29 cellular contexts compared by ENCODE assay signal in genomic region chr2:179024445-179024844, GRCh38. TPM values are rescaled to one million over a fixed set of nuclear protein-coding genes. Genes with fewer than 3 reads are reported as not detected.
DNase-seq lines count a peak whose midpoint lies in the region; ATAC-seq, FAIRE-seq and TF ChIP-seq lines count a peak whose summit lies in the region.
"Had no signal": no experiment of that assay in that cellular context is flagged by ENCODE, and none has a peak within 500 bp of the region (broad histone marks: within the 10 kb centered on the region; RNA-seq: fewer than 3 reads in every experiment).

No MANE protein-coding gene starts in this region.

- no peak for DNase-seq in CD4-positive, CD25-positive, alpha-beta regulatory T cell
- DNase-seq in GM12892 (ENCODE audit: insufficient read length) (no peak), NOMO-1 treated with DMSO at 0.1 percent for 48 hours (lab: John Stamatoyannopoulos, UW; ENCODE audit: unreplicated experiment) (peak; percentile 57), neuronal stem cell (ENCODE audit: low spot score) (no peak), frontal cortex (ENCODE audit: low spot score in 2 of 2) (no peak)
- DNase-seq in activated naive CD8-positive, alpha-beta T cell treated with anti-CD3 and anti-CD28 coated beads for 36 hours, result no peak
- DNase-seq: activated CD4-positive, alpha-beta T cell treated with anti-CD3 and anti-CD28 coated beads, Interleukin-2, amount 10 ng/mL, durations not matched to agents 7 days and 5 days; adrenal gland; endodermal cell; esophagus squamous epithelium; lower lobe of right lung; MG63; NCI-H2171 treated with DMSO at 0.1 percent for 48 hours; NCI-H526; SHP77; stimulated activated CD4-positive, alpha-beta T cell treated with anti-CD3 and anti-CD28 coated beads, Interleukin-1b, Interleukin-23, amount 100 ng/mL, for 48 hours had no signal

- H2BK120ac ChIP-seq in neuronal stem cell (ENCODE audit: low read depth, low read length), result no peak overlapping the region

- H3K27me3 ChIP-seq in CD4-positive, CD25-positive, alpha-beta regulatory T cell (ENCODE audit: control insufficient read depth, insufficient read depth, low read length), result no peaks in the 10 kb centered on the region
- H3K27me3 ChIP-seq in neuronal stem cell (ENCODE audit: control insufficient read depth in 3 of 3, insufficient read depth in 3 of 3, low read depth in 1 of 3, low read length in 3 of 3), result no peaks in the 10 kb centered on the region
- H3K27me3 ChIP-seq: adrenal gland, esophagus squamous epithelium, gastroesophageal sphincter, MG63 had no signal

- no peaks in the 10 kb centered on the region for H3K27me3 Mint-ChIP-seq in CD4-positive, CD25-positive, alpha-beta regulatory T cell
- no peaks in the 10 kb centered on the region for H3K27me3 Mint-ChIP-seq in activated naive CD8-positive, alpha-beta T cell treated with anti-CD3 and anti-CD28 coated beads for 36 hours
- H3K27me3 Mint-ChIP-seq: activated CD4-positive, alpha-beta T cell treated with anti-CD3 and anti-CD28 coated beads, Interleukin-2, amount 10 ng/mL, durations not matched to agents 7 days and 5 days; activated T-helper 17 cell treated with anti-CD3 and anti-CD28 coated beads, Interleukin-2, amount 50 U/mL, for 72 hours had no signal

- peaks cover 0 to 7% of the 10 kb centered on the region in 2 experiments for H3K9me3 ChIP-seq in CD4-positive, CD25-positive, alpha-beta regulatory T cell (ENCODE audit: control insufficient read depth in 2 of 2, low read length in 2 of 2)
- peaks cover 0 to 4% of the 10 kb centered on the region in 2 donors for H3K9me3 ChIP-seq in neuronal stem cell (replicated peaks in 1 of 2; ENCODE audit: control insufficient read depth in 2 of 2, insufficient read depth in 1 of 2, low read depth in 1 of 2, low read length in 2 of 2)
- H3K9me3 ChIP-seq: adrenal gland, gastroesophageal sphincter, lower lobe of right lung, MG63, prostate gland had no signal

- TF ChIP-seq POLR2A in GM12892 (IDR thresholded peaks at IDR 0.05; ENCODE audit: low read depth, low read length), result no peak

- no peak overlapping the region for H3K9ac ChIP-seq in neuronal stem cell (ENCODE audit: low read depth, low read length, poor library complexity)

- H2AFZ ChIP-seq in neuronal stem cell (ENCODE audit: low read length), result no peak overlapping the region
- H2AFZ ChIP-seq: GM23338 had no signal

- no peak overlapping the region for H2BK5ac ChIP-seq in neuronal stem cell (ENCODE audit: low read length)

- peaks cover 19% of the 10 kb centered on the region for H3K4me1 ChIP-seq in CD4-positive, CD25-positive, alpha-beta regulatory T cell (ENCODE audit: control insufficient read depth, insufficient read depth, low read length, poor library complexity, severe bottlenecking)
- H3K4me1 ChIP-seq in neuronal stem cell (ENCODE audit: control insufficient read depth in 2 of 2, insufficient read depth in 1 of 2, low read depth in 1 of 2, low read length in 2 of 2), result no peaks in the 10 kb centered on the region
- H3K4me1 ChIP-seq: adrenal gland, esophagus squamous epithelium, gastroesophageal sphincter, lower lobe of right lung, prostate gland had no signal

- peak; percentile 25 to 28 for ATAC-seq in CD4-positive, CD25-positive, alpha-beta regulatory T cell (ENCODE audit: low read depth in 2 of 2)
- no peak for ATAC-seq in HG02610 (IDR thresholded peaks at IDR 0.05; ENCODE audit: unreplicated experiment)
- ATAC-seq in GM18861 (IDR thresholded peaks at IDR 0.05; ENCODE audit: unreplicated experiment), result no peak
- ATAC-seq: activated T-helper 17 cell treated with anti-CD3 and anti-CD28 coated beads, Interleukin-2, amount 50 U/mL, for 72 hours; gastroesophageal sphincter; GM23338; stimulated activated effector memory CD8-positive, alpha-beta T cell treated with anti-CD3 and anti-CD28 coated beads, Interleukin-12 subunit alpha, Interleukin-12 subunit beta, amount 100 ng/mL, for 72 hours had no signal

- peaks cover 28 to 58% (median 51%) of the 10 kb centered on the region in 4 donors for H3K4me1 Mint-ChIP-seq in CD4-positive, CD25-positive, alpha-beta regulatory T cell
- H3K4me1 Mint-ChIP-seq in activated naive CD8-positive, alpha-beta T cell treated with anti-CD3 and anti-CD28 coated beads for 36 hours, result peaks cover 28% of the 10 kb centered on the region
- H3K4me1 Mint-ChIP-seq: activated T-helper 17 cell treated with anti-CD3 and anti-CD28 coated beads, Interleukin-2, amount 50 U/mL, for 72 hours; GM23338; stimulated activated effector memory CD8-positive, alpha-beta T cell treated with anti-CD3 and anti-CD28 coated beads, Interleukin-12 subunit alpha, Interleukin-12 subunit beta, amount 100 ng/mL, for 72 hours had no signal

- no peaks in the 10 kb centered on the region for H3K79me1 ChIP-seq in neuronal stem cell (ENCODE audit: low read depth, low read length)

- H2BK15ac ChIP-seq in neuronal stem cell (ENCODE audit: low read length), result no peak overlapping the region

- H4K91ac ChIP-seq in neuronal stem cell (ENCODE audit: low read depth, low read length, poor library complexity), result no peak overlapping the region

- H3K4me2 ChIP-seq in neuronal stem cell (ENCODE audit: insufficient read depth, low read length, poor library complexity, severe bottlenecking), result no peak overlapping the region
- H3K4me2 ChIP-seq: GM23338 had no signal

- H3K4ac ChIP-seq in neuronal stem cell (ENCODE audit: low read length), result no peak overlapping the region

- H2AK5ac ChIP-seq in neuronal stem cell (ENCODE audit: low read depth, low read length), result no peak overlapping the region

- H3K18ac ChIP-seq in neuronal stem cell (ENCODE audit: low read length), result no peak overlapping the region

- no peaks in the 10 kb centered on the region for H3K36me3 ChIP-seq in CD4-positive, CD25-positive, alpha-beta regulatory T cell (ENCODE audit: control insufficient read depth, insufficient read depth, low read length)
- no peaks in the 10 kb centered on the region for H3K36me3 ChIP-seq in neuronal stem cell (replicated peaks in 1 of 2; ENCODE audit: control insufficient read depth in 2 of 2, insufficient read depth in 2 of 2, low read length in 2 of 2)
- H3K36me3 ChIP-seq: adrenal gland, esophagus squamous epithelium, gastroesophageal sphincter, lower lobe of right lung, MG63, prostate gland had no signal

- peaks cover 29% of the 10 kb centered on the region for H3K36me3 Mint-ChIP-seq in CD4-positive, CD25-positive, alpha-beta regulatory T cell
- peaks cover 43% of the 10 kb centered on the region for H3K36me3 Mint-ChIP-seq in activated naive CD8-positive, alpha-beta T cell treated with anti-CD3 and anti-CD28 coated beads for 36 hours
- H3K36me3 Mint-ChIP-seq: stimulated activated effector memory CD8-positive, alpha-beta T cell treated with anti-CD3 and anti-CD28 coated beads, Interleukin-12 subunit alpha, Interleukin-12 subunit beta, amount 100 ng/mL, for 72 hours had no signal

- H4K8ac ChIP-seq in neuronal stem cell (ENCODE audit: low read depth, low read length), result no peak overlapping the region

- no peak overlapping the region for H3K14ac ChIP-seq in neuronal stem cell (ENCODE audit: low read length)

- no CpG with 5 or more reads among the region's 2 CpGs for WGBS in neuronal stem cell (ENCODE audit: extremely low coverage in 2 of 2, insufficient read length in 2 of 2, insufficient replicate concordance in 1 of 2), 2 donors

- no peak overlapping the region for H3K23ac ChIP-seq in neuronal stem cell (ENCODE audit: low read depth, low read length, poor library complexity)

- H3K27ac ChIP-seq in CD4-positive, CD25-positive, alpha-beta regulatory T cell (ENCODE audit: insufficient read depth, low read length, poor library complexity, severe bottlenecking), result peak overlapping the region; percentile 51
- H3K27ac ChIP-seq in neuronal stem cell (replicated peaks; ENCODE audit: low read length), result no peak overlapping the region
- H3K27ac ChIP-seq: adrenal gland, C4-2B, esophagus squamous epithelium, gastroesophageal sphincter, lower lobe of right lung, prostate gland had no signal

- H2BK12ac ChIP-seq in neuronal stem cell (ENCODE audit: low read length), result no peak overlapping the region

- H3K9me3 Mint-ChIP-seq in CD4-positive, CD25-positive, alpha-beta regulatory T cell, result peaks cover 5 to 27% (median 9%) of the 10 kb centered on the region in 7 donors
- H3K9me3 Mint-ChIP-seq in activated naive CD8-positive, alpha-beta T cell treated with anti-CD3 and anti-CD28 coated beads for 36 hours, result peaks cover 30% of the 10 kb centered on the region

- peak overlapping the region; percentile 11 for H3K4me3 ChIP-seq in CD4-positive, CD25-positive, alpha-beta regulatory T cell (ENCODE audit: low read depth, low read length)
- no peak overlapping the region for H3K4me3 ChIP-seq in neuronal stem cell (ENCODE audit: low read length in 2 of 2)
- H3K4me3 ChIP-seq: adrenal gland, coronary artery, esophagus squamous epithelium, gastroesophageal sphincter, GM23338, lower lobe of right lung, MG63, prostate gland had no signal

- peak overlapping the region; percentile 93 to 94 (median 94) for H3K27ac Mint-ChIP-seq in CD4-positive, CD25-positive, alpha-beta regulatory T cell
- peak overlapping the region; percentile 86 for H3K27ac Mint-ChIP-seq in activated naive CD8-positive, alpha-beta T cell treated with anti-CD3 and anti-CD28 coated beads for 36 hours
- H3K27ac Mint-ChIP-seq: activated T-helper 17 cell treated with anti-CD3 and anti-CD28 coated beads, Interleukin-2, amount 50 U/mL, for 72 hours; endodermal cell; GM23338; stimulated activated effector memory CD8-positive, alpha-beta T cell treated with anti-CD3 and anti-CD28 coated beads, Interleukin-12 subunit alpha, Interleukin-12 subunit beta, amount 100 ng/mL, for 72 hours; T-helper 1 cell treated with Interleukin-12 subunit alpha and Interleukin-12 subunit beta and Interleukin-4 antibody, amounts not matched to agents 30 μg/mL and 1 μg/mL, for 36 hours had no signal

- peak overlapping the region in 2 of 4 donors; percentile 6 to 7 for H3K4me3 Mint-ChIP-seq in CD4-positive, CD25-positive, alpha-beta regulatory T cell
- no peak overlapping the region for H3K4me3 Mint-ChIP-seq in activated naive CD8-positive, alpha-beta T cell treated with anti-CD3 and anti-CD28 coated beads for 36 hours
- H3K4me3 Mint-ChIP-seq: activated CD4-positive, alpha-beta T cell treated with anti-CD3 and anti-CD28 coated beads, Interleukin-2, amount 10 ng/mL, durations not matched to agents 7 days and 5 days; activated T-helper 17 cell treated with anti-CD3 and anti-CD28 coated beads, Interleukin-2, amount 50 U/mL, for 72 hours; endodermal cell; GM23338; stimulated activated effector memory CD8-positive, alpha-beta T cell treated with anti-CD3 and anti-CD28 coated beads, Interleukin-12 subunit alpha, Interleukin-12 subunit beta, amount 100 ng/mL, for 72 hours; T-helper 1 cell treated with Interleukin-12 subunit alpha and Interleukin-12 subunit beta and Interleukin-4 antibody, amounts not matched to agents 30 μg/mL and 1 μg/mL, for 36 hours had no signal

- FAIRE-seq in GM12892 (lab: Jason Lieb, UNC) (peak; percentile 78), frontal cortex (lab: Jason Lieb, UNC) (no peak)
- FAIRE-seq: bronchial epithelial cell, keratinocyte had no signal

RNA-seq across cellular contexts. Expression of gene CCDC141, which starts 25.5 kb away (rescaled TPM):
- total RNA-seq in CD4-positive, CD25-positive, alpha-beta regulatory T cell, result 153 TPM
- 10 to 100 TPM in 3 of 4 donors, 1 to 10 TPM in 1; 8.3 to 16.6 (median 12.9) TPM for polyA plus RNA-seq in CD4-positive, CD25-positive, alpha-beta regulatory T cell
- 2.4 TPM for polyA plus RNA-seq in GM12892 (2012; ENCODE audit: missing spikeins)
- 1 to 10 TPM; 4.8 to 5.6 TPM for total RNA-seq in activated naive CD8-positive, alpha-beta T cell treated with anti-CD3 and anti-CD28 coated beads for 36 hours
- 0.17 TPM for polyA plus RNA-seq in neuronal stem cell (2013, experiment 1 of 2)
- polyA plus RNA-seq in neuronal stem cell (2013, experiment 2 of 2), result 0.18 TPM
- total RNA-seq in frontal cortex, result 1.2 TPM
- total RNA-seq: bronchial epithelial cell had no signal
- polyA plus RNA-seq: AG04450, keratinocyte had no signal

Comparison
In these comparisons a context has a peak if more than half of its experiments do, and no peak if none do; other contexts are left out.
1. ATAC-seq: peak in CD4-positive, CD25-positive, alpha-beta regulatory T cell (2 of 2); none in HG02610 (single experiment) and GM18861 (single experiment).
2. RNA of gene CCDC141, which starts 25.5 kb away (total RNA-seq): 153 TPM in CD4-positive, CD25-positive, alpha-beta regulatory T cell (single experiment); 4.8 to 5.6 TPM in activated naive CD8-positive, alpha-beta T cell treated with anti-CD3 and anti-CD28 coated beads for 36 hours and 1.2 TPM in frontal cortex (single experiment); every median in the first group is over 10 times any median in the second.